Comparison of ENCODE assay signal across 23 cellular contexts in genomic region chr3:114700637-114701234, GRCh38.
A peak's percentile ranks its signal among the peaks of the same experiment; 100 is the strongest.
DNase-seq lines count a peak whose midpoint lies in the region; ATAC-seq, FAIRE-seq and TF ChIP-seq lines count a peak whose summit lies in the region.
"Had no signal": no experiment of that assay in that cellular context is flagged by ENCODE, and none has a peak within 500 bp of the region (broad histone marks: within the 10 kb centered on the region; RNA-seq: fewer than 3 reads in every experiment).

No MANE protein-coding gene starts in this region.

- H3K9ac ChIP-seq in astrocyte (ENCODE audit: low read length): no peak overlapping the region
- H3K9ac ChIP-seq: BLaER1 had no signal

- no peak overlapping the region for H3K27ac Mint-ChIP-seq in activated CD8-positive, alpha-beta T cell treated with anti-CD3 and anti-CD28 coated beads for 36 hours
- H3K27ac Mint-ChIP-seq in activated CD8-positive, alpha-beta T cell treated with anti-CD3 and anti-CD28 coated beads, Interleukin-2, amount 10 ng/mL, durations not matched to agents 7 days and 5 days: no peak overlapping the region
- peak overlapping the region; percentile 13; the same call in 1 of the 2 replicates for H3K27ac Mint-ChIP-seq in GM23338
- H3K27ac Mint-ChIP-seq in astrocyte (ENCODE audit: unreplicated experiment): no peak overlapping the region
- H3K27ac Mint-ChIP-seq in HFFc6: no peak overlapping the region
- H3K27ac Mint-ChIP-seq: B cell; CD4-positive, alpha-beta T cell; CD8-positive, alpha-beta memory T cell had no signal

- no peaks in the 10 kb centered on the region for H3K36me3 Mint-ChIP-seq in activated CD8-positive, alpha-beta T cell treated with anti-CD3 and anti-CD28 coated beads for 36 hours (ENCODE audit: low read depth)
- no peaks in the 10 kb centered on the region for H3K36me3 Mint-ChIP-seq in activated CD8-positive, alpha-beta T cell treated with anti-CD3 and anti-CD28 coated beads, Interleukin-2, amount 10 ng/mL, durations not matched to agents 7 days and 5 days (ENCODE audit: low read depth)
- H3K36me3 Mint-ChIP-seq in GM23338 (ENCODE audit: low read depth): no peaks in the 10 kb centered on the region
- H3K36me3 Mint-ChIP-seq in astrocyte (ENCODE audit: low read depth, unreplicated experiment): no peaks in the 10 kb centered on the region
- H3K36me3 Mint-ChIP-seq in HFFc6 (ENCODE audit: low read depth): no peaks in the 10 kb centered on the region

- intact Hi-C loops in activated CD8-positive, alpha-beta T cell treated with anti-CD3 and anti-CD28 coated beads for 36 hours (cut with micrococcal nuclease): no loop called here
- intact Hi-C loops in right lobe of liver (cut with DNase I): no loop called here

- H3K9me3 ChIP-seq in astrocyte (ENCODE audit: insufficient read depth, low read depth, low read length) (no peaks in the 10 kb centered on the region), right lobe of liver (no peaks in the 10 kb centered on the region)
- H3K9me3 ChIP-seq: BLaER1 had no signal

- H4K20me1 ChIP-seq in GM23338 (replicated peaks; ENCODE audit: insufficient read depth) (no peaks in the 10 kb centered on the region), astrocyte (ENCODE audit: insufficient read depth, low read length) (no peaks in the 10 kb centered on the region)
- H4K20me1 ChIP-seq: BLaER1 had no signal

- POLR2A ChIA-PET in activated CD8-positive, alpha-beta T cell treated with anti-CD3 and anti-CD28 coated beads for 36 hours (lab: Charles Lee): interaction anchor here (0.8 kb wide), 1 partner anchor 9 kb away, joined by 3 read pairs; no protein-coding TSS in a partner anchor
- POLR2A ChIA-PET in activated CD8-positive, alpha-beta T cell treated with anti-CD3 and anti-CD28 coated beads, Interleukin-2, amount 10 ng/mL, durations not matched to agents 7 days and 5 days (lab: Charles Lee): no interaction called here

- CTCF ChIA-PET in activated CD8-positive, alpha-beta T cell treated with anti-CD3 and anti-CD28 coated beads for 36 hours (lab: Charles Lee): interaction anchor here (1.6 kb wide), 1 partner anchor 11 kb away, joined by 4 read pairs; no protein-coding TSS in a partner anchor
- CTCF ChIA-PET in activated CD8-positive, alpha-beta T cell treated with anti-CD3 and anti-CD28 coated beads, Interleukin-2, amount 10 ng/mL, durations not matched to agents 7 days and 5 days (lab: Charles Lee): no interaction called here

- H3K27ac ChIP-seq in GM23338 (ENCODE audit: low read depth) (no peak overlapping the region), astrocyte (ENCODE audit: low read depth, low read length) (no peak overlapping the region), right lobe of liver (peak overlapping the region in 2 of 3 donors; percentile 18 to 24)
- H3K27ac ChIP-seq: 22Rv1, BLaER1, C4-2B had no signal

- peak; percentile 45 for ATAC-seq in activated CD8-positive, alpha-beta T cell treated with anti-CD3 and anti-CD28 coated beads for 36 hours
- ATAC-seq in activated CD8-positive, alpha-beta T cell treated with anti-CD3 and anti-CD28 coated beads, Interleukin-2, amount 10 ng/mL, durations not matched to agents 7 days and 5 days: no peak
- ATAC-seq in GM23338: no peak
- ATAC-seq in right lobe of liver: peak; percentile 40 to 68 (median 56)
- no peak for ATAC-seq in esophagus mucosa
- ATAC-seq: GM12878 had no signal

- no peak overlapping the region for H3K4me3 ChIP-seq in GM23338
- H3K4me3 ChIP-seq in astrocyte (ENCODE audit: insufficient read depth, low read depth, low read length): no peak overlapping the region
- H3K4me3 ChIP-seq in right lobe of liver: no peak overlapping the region
- H3K4me3 ChIP-seq: BLaER1, GM12878 had no signal

- H3K4me1 ChIP-seq in GM23338 (ENCODE audit: insufficient read depth) (peaks cover 25% of the 10 kb centered on the region), astrocyte (ENCODE audit: insufficient read depth, low read length) (no peaks in the 10 kb centered on the region), right lobe of liver (peaks cover 0 to 39% (median 5%) of the 10 kb centered on the region in 4 donors)
- H3K4me1 ChIP-seq: BLaER1 had no signal

- H3F3A ChIP-seq in GM23338 (replicated peaks; ENCODE audit: low read depth): no peaks in the 10 kb centered on the region

- no peaks in the 10 kb centered on the region for H3K9me2 ChIP-seq in GM23338 (ENCODE audit: insufficient read depth)

- no peak for TF ChIP-seq POLR2A in right lobe of liver (IDR thresholded peaks at IDR 0.05)

- FAIRE-seq in astrocyte (lab: Jason Lieb, UNC): peak; percentile 43
- FAIRE-seq: A204.1, D721Med, GM12878 had no signal

- H3K27me3 ChIP-seq in GM23338 (ENCODE audit: insufficient read depth) (no peaks in the 10 kb centered on the region), astrocyte (ENCODE audit: insufficient read depth, low read length) (no peaks in the 10 kb centered on the region), right lobe of liver (no peaks in the 10 kb centered on the region)
- H3K27me3 ChIP-seq: BLaER1 had no signal

- H3K36me3 ChIP-seq in GM23338 (ENCODE audit: insufficient read depth) (no peaks in the 10 kb centered on the region), astrocyte (ENCODE audit: insufficient read depth, low read length) (no peaks in the 10 kb centered on the region), right lobe of liver (no peaks in the 10 kb centered on the region)
- H3K36me3 ChIP-seq: BLaER1 had no signal

- WGBS in right lobe of liver (ENCODE audit: insufficient coverage, low coverage, low lambda C conversion rate, missing lambda C conversion rate): 44% methylated on average over 1 of the region's 1 CpG

- DNase-seq in activated CD8-positive, alpha-beta T cell treated with anti-CD3 and anti-CD28 coated beads for 36 hours: no peak
- no peak for DNase-seq in activated CD8-positive, alpha-beta T cell treated with anti-CD3 and anti-CD28 coated beads, Interleukin-2, amount 10 ng/mL, durations not matched to agents 7 days and 5 days
- no peak for DNase-seq in GM23338 (ENCODE audit: low spot score)
- no peak for DNase-seq in astrocyte (ENCODE audit: low read depth)
- DNase-seq in right lobe of liver: no peak
- no peak for DNase-seq in HFFc6
- DNase-seq: CD4-positive, alpha-beta T cell; CD8-positive, alpha-beta memory T cell; DMS 273 treated with DMSO at 0.1 percent for 48 hours; DMS79; EL; GDM1; GOT3; H7; HCEC 1CT had no signal

- peaks cover 9% of the 10 kb centered on the region for H3K4me1 Mint-ChIP-seq in activated CD8-positive, alpha-beta T cell treated with anti-CD3 and anti-CD28 coated beads for 36 hours (ENCODE audit: low read depth)
- H3K4me1 Mint-ChIP-seq in activated CD8-positive, alpha-beta T cell treated with anti-CD3 and anti-CD28 coated beads, Interleukin-2, amount 10 ng/mL, durations not matched to agents 7 days and 5 days (ENCODE audit: low read depth): no peaks in the 10 kb centered on the region
- H3K4me1 Mint-ChIP-seq in GM23338 (peaks cover 35% of the 10 kb centered on the region), astrocyte (ENCODE audit: low read depth, unreplicated experiment) (peaks cover 6% of the 10 kb centered on the region), HFFc6 (ENCODE audit: low read depth) (no peaks in the 10 kb centered on the region; the same call in 1 of the 2 replicates)

- H3K79me2 ChIP-seq in GM23338 (replicated peaks; ENCODE audit: insufficient read depth) (no peaks in the 10 kb centered on the region), astrocyte (ENCODE audit: insufficient read depth, low read length) (no peaks in the 10 kb centered on the region)

- H3K27me3 Mint-ChIP-seq in activated CD8-positive, alpha-beta T cell treated with anti-CD3 and anti-CD28 coated beads for 36 hours: no peaks in the 10 kb centered on the region
- H3K27me3 Mint-ChIP-seq in activated CD8-positive, alpha-beta T cell treated with anti-CD3 and anti-CD28 coated beads, Interleukin-2, amount 10 ng/mL, durations not matched to agents 7 days and 5 days (ENCODE audit: low read depth): no peaks in the 10 kb centered on the region
- H3K27me3 Mint-ChIP-seq in GM23338 (ENCODE audit: insufficient read depth, low read depth, poor library complexity) (no peaks in the 10 kb centered on the region), astrocyte (ENCODE audit: low read depth, unreplicated experiment) (no peaks in the 10 kb centered on the region), HFFc6 (ENCODE audit: insufficient read depth) (no peaks in the 10 kb centered on the region)
- H3K27me3 Mint-ChIP-seq: B cell; CD4-positive, alpha-beta T cell; CD8-positive, alpha-beta memory T cell had no signal

- no peak for TF ChIP-seq CTCF in activated CD8-positive, alpha-beta T cell treated with anti-CD3 and anti-CD28 coated beads for 36 hours (IDR thresholded peaks at IDR 0.05)
- TF ChIP-seq CTCF in GM23338 (conservative IDR thresholded peaks at IDR 0.05; ENCODE audit: low read depth in 2 of 2) (no peak), astrocyte (IDR thresholded peaks at IDR 0.05; ENCODE audit: insufficient read depth, low read depth, low read length) (no peak), right lobe of liver (IDR thresholded peaks at IDR 0.05) (no peak), HFFc6 (IDR thresholded peaks at IDR 0.05) (no peak)

- H3K9me3 Mint-ChIP-seq in activated CD8-positive, alpha-beta T cell treated with anti-CD3 and anti-CD28 coated beads for 36 hours: no peaks in the 10 kb centered on the region
- H3K9me3 Mint-ChIP-seq in activated CD8-positive, alpha-beta T cell treated with anti-CD3 and anti-CD28 coated beads, Interleukin-2, amount 10 ng/mL, durations not matched to agents 7 days and 5 days (ENCODE audit: insufficient read depth): no peaks in the 10 kb centered on the region
- no peaks in the 10 kb centered on the region for H3K9me3 Mint-ChIP-seq in GM23338
- no peaks in the 10 kb centered on the region for H3K9me3 Mint-ChIP-seq in astrocyte (ENCODE audit: unreplicated experiment)
- H3K9me3 Mint-ChIP-seq in HFFc6: no peaks in the 10 kb centered on the region
- H3K9me3 Mint-ChIP-seq: CD4-positive, alpha-beta T cell; CD8-positive, alpha-beta memory T cell had no signal

- peak overlapping the region; percentile 41; the same call in 1 of the 2 replicates for H3K4me2 ChIP-seq in GM23338
- H3K4me2 ChIP-seq in astrocyte (ENCODE audit: low read length): no peak overlapping the region
- H3K4me2 ChIP-seq: BLaER1 had no signal

- peak overlapping the region; percentile 7 for H3K4me3 Mint-ChIP-seq in activated CD8-positive, alpha-beta T cell treated with anti-CD3 and anti-CD28 coated beads for 36 hours
- no peak overlapping the region for H3K4me3 Mint-ChIP-seq in activated CD8-positive, alpha-beta T cell treated with anti-CD3 and anti-CD28 coated beads, Interleukin-2, amount 10 ng/mL, durations not matched to agents 7 days and 5 days
- H3K4me3 Mint-ChIP-seq in GM23338 (no peak overlapping the region), astrocyte (ENCODE audit: unreplicated experiment) (no peak overlapping the region), HFFc6 (no peak overlapping the region)
- H3K4me3 Mint-ChIP-seq: B cell; CD4-positive, alpha-beta T cell; CD8-positive, alpha-beta memory T cell had no signal

- H2AFZ ChIP-seq in GM23338 (peak overlapping the region; percentile 60; the same call in 1 of the 2 replicates), astrocyte (ENCODE audit: low read depth, low read length) (no peak overlapping the region)

TF ChIP-seq in GM23338, 12 proteins besides CTCF, POLR2A, EP300 and RAD21 (continues in another document):
- TF ChIP-seq POLR2AphosphoS5 (IDR thresholded peaks at IDR 0.05; ENCODE audit: low read depth): no peak
- no peak for TF ChIP-seq STAT1 (IDR thresholded peaks at IDR 0.05; ENCODE audit: unreplicated experiment)
- no peak for TF ChIP-seq NANOG (IDR thresholded peaks at IDR 0.05; ENCODE audit: borderline replicate concordance)

Comparison
In these comparisons a context has a peak if more than half of its experiments do, and no peak if none do; other contexts are left out.
1. ATAC-seq: peak in activated CD8-positive, alpha-beta T cell treated with anti-CD3 and anti-CD28 coated beads for 36 hours (single experiment) and right lobe of liver (4 of 4); none in activated CD8-positive, alpha-beta T cell treated with anti-CD3 and anti-CD28 coated beads, Interleukin-2, amount 10 ng/mL, durations not matched to agents 7 days and 5 days (single experiment), GM23338 (single experiment) and esophagus mucosa (single experiment).
2. H3K27ac ChIP-seq: peak in right lobe of liver (2 of 3); none in GM23338 (single experiment) and astrocyte (single experiment).